In the genomic region with DNA sequence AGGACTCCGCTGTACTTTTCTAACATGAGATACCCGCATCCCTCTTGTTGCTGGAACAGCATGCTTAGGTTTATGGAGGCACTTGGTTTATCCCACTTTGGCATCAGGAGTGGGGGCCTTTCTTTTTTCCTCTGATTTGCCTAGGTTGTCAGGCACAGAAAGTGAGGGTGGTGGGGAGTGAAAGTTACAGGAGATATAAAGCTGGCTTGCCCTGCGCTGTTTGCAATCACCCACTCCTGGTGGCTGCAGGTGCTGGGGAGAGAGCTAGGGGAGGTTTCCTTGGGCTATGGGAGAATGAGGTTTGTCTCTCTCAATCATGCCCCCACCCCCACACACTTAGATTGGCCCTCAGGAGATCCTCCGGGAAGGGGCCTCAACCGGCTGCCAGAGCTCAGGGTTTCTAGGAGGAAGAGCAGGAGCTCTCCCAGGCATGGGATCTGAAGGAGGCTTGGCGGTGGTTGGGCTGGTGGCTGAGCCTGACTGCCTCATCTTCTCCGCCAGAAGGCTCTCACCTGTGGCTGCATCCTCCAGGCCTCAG, we compare ENCODE assay signal across 11 cellular contexts. TPM values are rescaled to one million over a fixed set of nuclear protein-coding genes. Genes with fewer than 3 reads are reported as not detected.
DNase-seq lines count a peak whose midpoint lies in the region; ATAC-seq and TF ChIP-seq lines count a peak whose summit lies in the region.
"Had no signal": no experiment of that assay in that cellular context is flagged by ENCODE, and none has a peak within 500 bp of the region (broad histone marks: within the 10 kb centered on the region; RNA-seq: fewer than 3 reads in every experiment).

No MANE protein-coding gene starts in this region.

- H3K23ac ChIP-seq in H9 (ENCODE audit: insufficient read length, low read depth, low read length), result no peak overlapping the region

- H3K36me3 ChIP-seq in ascending aorta (no peaks in the 10 kb centered on the region), uterus (no peaks in the 10 kb centered on the region)

- H3K27me3 ChIP-seq in H9 (ENCODE audit: insufficient read depth, low read length), result peaks cover 3% of the 10 kb centered on the region; the same call in 1 of the 2 replicates
- H3K27me3 ChIP-seq in ascending aorta, result no peaks in the 10 kb centered on the region
- no peaks in the 10 kb centered on the region for H3K27me3 ChIP-seq in uterus

- no peak overlapping the region for H2BK20ac ChIP-seq in H9 (ENCODE audit: low read depth, low read length, poor library complexity, severe bottlenecking)

- H3K36me3 Mint-ChIP-seq in H9 (ENCODE audit: insufficient read depth in 1 of 3, low read depth in 3 of 3), result peaks cover 0 to 7% (median 0%) of the 10 kb centered on the region in 3 experiments; a peak in 4 of 7 replicates
- no peaks in the 10 kb centered on the region for H3K36me3 Mint-ChIP-seq in immature natural killer cell
- peaks cover 5% of the 10 kb centered on the region for H3K36me3 Mint-ChIP-seq in activated T-helper 1 cell treated with anti-CD3 and anti-CD28 coated beads, Interleukin-12 subunit alpha, Interleukin-12 subunit beta, Interleukin-2, Interleukin-4 antibody, amounts not matched to agents 30 ng/mL and 10 ng/mL and 1 ng/mL, durations not matched to agents 14 hours and 24 hours and 36 hours (ENCODE audit: low read depth)

- H3K56ac ChIP-seq in H9 (ENCODE audit: insufficient read length, low read depth, low read length), result no peak overlapping the region

- peak overlapping the region; percentile 66 for H3K4me2 ChIP-seq in H9 (ENCODE audit: insufficient read depth, insufficient read length, low read length)

- H2BK5ac ChIP-seq in H9 (ENCODE audit: insufficient read length, low read length), result no peak overlapping the region

- no peak overlapping the region for H2BK12ac ChIP-seq in H9 (ENCODE audit: insufficient read length, low read depth, low read length)

- H4K5ac ChIP-seq in H9 (ENCODE audit: insufficient read length, low read depth, low read length), result no peak overlapping the region

- TF ChIP-seq POLR2A in uterus (IDR thresholded peaks at IDR 0.05), result no peak

- WGBS in H9 (ENCODE audit: extremely low coverage, insufficient read length, low lambda C conversion rate), result no CpG with 5 or more reads among the region's 7 CpGs

- peaks cover 31% of the 10 kb centered on the region for H3K27me3 Mint-ChIP-seq in H9 (ENCODE audit: low read depth)
- H3K27me3 Mint-ChIP-seq in immature natural killer cell (ENCODE audit: low read depth in 3 of 3), result peaks cover 16 to 19% (median 18%) of the 10 kb centered on the region in 3 donors
- H3K27me3 Mint-ChIP-seq in activated T-helper 1 cell treated with anti-CD3 and anti-CD28 coated beads, Interleukin-12 subunit alpha, Interleukin-12 subunit beta, Interleukin-2, Interleukin-4 antibody, amounts not matched to agents 30 ng/mL and 10 ng/mL and 1 ng/mL, durations not matched to agents 14 hours and 24 hours and 36 hours (ENCODE audit: insufficient read depth), result peaks cover 38% of the 10 kb centered on the region

- ATAC-seq in GM18520 (IDR thresholded peaks at IDR 0.05; ENCODE audit: unreplicated experiment), result no peak
- no peak for ATAC-seq in GM21360 (IDR thresholded peaks at IDR 0.05; ENCODE audit: unreplicated experiment)

- H2AFZ ChIP-seq in H9 (ENCODE audit: low read length), result no peak overlapping the region

- H3K27ac ChIP-seq in H9 (ENCODE audit: insufficient read length, low read depth, low read length) (no peak overlapping the region), ascending aorta (no peak overlapping the region), uterus (no peak overlapping the region)

- H2AK5ac ChIP-seq in H9 (ENCODE audit: insufficient read length, low read length), result no peak overlapping the region

- no peaks in the 10 kb centered on the region for H3K9me3 ChIP-seq in H9 (ENCODE audit: control insufficient read depth, low read depth, low read length)
- H3K9me3 ChIP-seq in ascending aorta, result no peaks in the 10 kb centered on the region
- H3K9me3 ChIP-seq in uterus, result no peaks in the 10 kb centered on the region

- H3K79me2 ChIP-seq in H9 (ENCODE audit: insufficient read depth, low read length), result peaks cover 9% of the 10 kb centered on the region; the same call in 1 of the 2 replicates

- H3K9me3 Mint-ChIP-seq in H9 (peaks cover 0 to 6% of the 10 kb centered on the region in 2 experiments; a peak in 4 of 5 replicates), immature natural killer cell (no peaks in the 10 kb centered on the region)
- no peaks in the 10 kb centered on the region for H3K9me3 Mint-ChIP-seq in activated T-helper 1 cell treated with anti-CD3 and anti-CD28 coated beads, Interleukin-12 subunit alpha, Interleukin-12 subunit beta, Interleukin-2, Interleukin-4 antibody, amounts not matched to agents 30 ng/mL and 10 ng/mL and 1 ng/mL, durations not matched to agents 14 hours and 24 hours and 36 hours
- H3K9me3 Mint-ChIP-seq: activated naive CD4-positive, alpha-beta T cell treated with anti-CD3 and anti-CD28 coated beads, Interleukin-2, amount 10 ng/mL, durations not matched to agents 7 days and 5 days had no signal

- H3K9ac ChIP-seq in H9 (ENCODE audit: extremely low read depth, insufficient read length, low read length), result no peak overlapping the region

- H3K4me3 ChIP-seq in ascending aorta, result peak overlapping the region; percentile 60 to 92
- peak overlapping the region; percentile 67 for H3K4me3 ChIP-seq in retinal pigment epithelial cell (ENCODE audit: low read length)
- peak overlapping the region in 1 of 2 donors; percentile 26 for H3K4me3 ChIP-seq in uterus

- intact Hi-C loops in ascending aorta (cut with DNase I), result no loop called here
- intact Hi-C loops in activated T-helper 1 cell treated with anti-CD3 and anti-CD28 coated beads, Interleukin-12 subunit alpha, Interleukin-12 subunit beta, Interleukin-2, Interleukin-4 antibody, amounts not matched to agents 30 ng/mL and 10 ng/mL and 1 ng/mL, durations not matched to agents 14 hours and 24 hours and 36 hours (cut with micrococcal nuclease), result no loop called here
- intact Hi-C loops in uterus (cut with DNase I; ENCODE audit: low total_unique reads), result no loop called here

- H3K4me1 ChIP-seq in H9 (ENCODE audit: insufficient read depth, low read length) (no peaks in the 10 kb centered on the region; the same call in 1 of the 2 replicates), ascending aorta (no peaks in the 10 kb centered on the region), uterus (no peaks in the 10 kb centered on the region)

- H2BK15ac ChIP-seq in H9 (ENCODE audit: low read depth, low read length), result no peak overlapping the region

- H3T11ph ChIP-seq in H9 (ENCODE audit: low read length), result no peak overlapping the region

- H3K79me1 ChIP-seq in H9 (ENCODE audit: insufficient read depth, low read depth, low read length, poor library complexity, severe bottlenecking), result no peaks in the 10 kb centered on the region

- no peak overlapping the region for H3K14ac ChIP-seq in H9 (ENCODE audit: insufficient read depth, low read length)

- TF ChIP-seq CTCF in H9 (conservative IDR thresholded peaks at IDR 0.05), result no peak
- TF ChIP-seq CTCF in ascending aorta (IDR thresholded peaks at IDR 0.05), result no peak
- no peak for TF ChIP-seq CTCF in retinal pigment epithelial cell (conservative IDR thresholded peaks at IDR 0.05; ENCODE audit: low read depth, low read length)
- TF ChIP-seq CTCF in uterus (IDR thresholded peaks at IDR 0.05), result no peak

- H3K4ac ChIP-seq in H9 (ENCODE audit: low read depth, low read length), result no peak overlapping the region

- H3K18ac ChIP-seq in H9 (ENCODE audit: insufficient read length, low read depth, low read length), result no peak overlapping the region

- H3K27ac Mint-ChIP-seq in H9 (no peak overlapping the region), immature natural killer cell (no peak overlapping the region)
- H3K27ac Mint-ChIP-seq in activated T-helper 1 cell treated with anti-CD3 and anti-CD28 coated beads, Interleukin-12 subunit alpha, Interleukin-12 subunit beta, Interleukin-2, Interleukin-4 antibody, amounts not matched to agents 30 ng/mL and 10 ng/mL and 1 ng/mL, durations not matched to agents 14 hours and 24 hours and 36 hours, result no peak overlapping the region
- H3K27ac Mint-ChIP-seq: activated naive CD4-positive, alpha-beta T cell treated with anti-CD3 and anti-CD28 coated beads, Interleukin-2, amount 10 ng/mL, durations not matched to agents 7 days and 5 days had no signal

- DNase-seq in H9 (no peak), ascending aorta (ENCODE audit: low spot score in 2 of 2) (no peak), immature natural killer cell (no peak), retinal pigment epithelial cell (ENCODE audit: low read depth) (no peak), uterus (no peak)
- no peak for DNase-seq in activated T-helper 1 cell treated with anti-CD3 and anti-CD28 coated beads, Interleukin-12 subunit alpha, Interleukin-12 subunit beta, Interleukin-2, Interleukin-4 antibody, amounts not matched to agents 30 ng/mL and 10 ng/mL and 1 ng/mL, durations not matched to agents 14 hours and 24 hours and 36 hours (ENCODE audit: low spot score)
- DNase-seq: activated CD4-positive, alpha-beta T cell treated with anti-CD3 and anti-CD28 coated beads, Interleukin-2, amount 50 U/mL, for 1 hour; activated naive CD4-positive, alpha-beta T cell treated with anti-CD3 and anti-CD28 coated beads, Interleukin-2, amount 10 ng/mL, durations not matched to agents 7 days and 5 days; effector CD4-positive, alpha-beta T cell had no signal

- H4K20me1 ChIP-seq in H9 (ENCODE audit: control insufficient read depth, insufficient read depth, insufficient read length), result no peaks in the 10 kb centered on the region

- H3K23me2 ChIP-seq in H9 (ENCODE audit: insufficient read length, low read depth, low read length, poor library complexity, severe bottlenecking), result peaks cover 7% of the 10 kb centered on the region

- H3K4me1 Mint-ChIP-seq in H9 (peaks cover 33 to 35% of the 10 kb centered on the region in 2 experiments), immature natural killer cell (peaks cover 17 to 21% of the 10 kb centered on the region in 2 donors)
- peaks cover 12% of the 10 kb centered on the region for H3K4me1 Mint-ChIP-seq in activated T-helper 1 cell treated with anti-CD3 and anti-CD28 coated beads, Interleukin-12 subunit alpha, Interleukin-12 subunit beta, Interleukin-2, Interleukin-4 antibody, amounts not matched to agents 30 ng/mL and 10 ng/mL and 1 ng/mL, durations not matched to agents 14 hours and 24 hours and 36 hours (ENCODE audit: low read depth)

- H3K4me3 Mint-ChIP-seq in H9 (peak overlapping the region; percentile 76 to 87), immature natural killer cell (peak overlapping the region in 4 of 5 donors; percentile 58 to 81 (median 68))
- H3K4me3 Mint-ChIP-seq in activated T-helper 1 cell treated with anti-CD3 and anti-CD28 coated beads, Interleukin-12 subunit alpha, Interleukin-12 subunit beta, Interleukin-2, Interleukin-4 antibody, amounts not matched to agents 30 ng/mL and 10 ng/mL and 1 ng/mL, durations not matched to agents 14 hours and 24 hours and 36 hours, result no peak overlapping the region

- H4K8ac ChIP-seq in H9 (replicated peaks; ENCODE audit: insufficient read length, low read depth, low read length), result no peak overlapping the region

- H4K91ac ChIP-seq in H9 (ENCODE audit: insufficient read length, low read depth, low read length), result no peak overlapping the region

- no peak overlapping the region for H2BK120ac ChIP-seq in H9 (ENCODE audit: low read depth, low read length, poor library complexity, severe bottlenecking)

RNA-seq across cellular contexts. Expression of a gene that starts 1.4 kb away (rescaled TPM):
- 33.6 and 34.9 TPM in 2 replicates for total RNA-seq in H9 (2021)
- 11.4 TPM for total RNA-seq in ascending aorta
- polyA plus RNA-seq in immature natural killer cell, result under 1 TPM in 1 of 3 donors, not detected in 2; 0.11 TPM
- 0.07 and 0.10 TPM in 2 replicates for total RNA-seq in activated T-helper 1 cell treated with anti-CD3 and anti-CD28 coated beads, Interleukin-12 subunit alpha, Interleukin-12 subunit beta, Interleukin-2, Interleukin-4 antibody, amounts not matched to agents 30 ng/mL and 10 ng/mL and 1 ng/mL, durations not matched to agents 14 hours and 24 hours and 36 hours
- 10 to 100 TPM in 1 of 4 donors, 1 to 10 TPM in 3; 3.8 to 12.7 (median 6.6) TPM for total RNA-seq in uterus
